ENCODE assay signal across 8 cellular contexts in the genomic region with DNA sequence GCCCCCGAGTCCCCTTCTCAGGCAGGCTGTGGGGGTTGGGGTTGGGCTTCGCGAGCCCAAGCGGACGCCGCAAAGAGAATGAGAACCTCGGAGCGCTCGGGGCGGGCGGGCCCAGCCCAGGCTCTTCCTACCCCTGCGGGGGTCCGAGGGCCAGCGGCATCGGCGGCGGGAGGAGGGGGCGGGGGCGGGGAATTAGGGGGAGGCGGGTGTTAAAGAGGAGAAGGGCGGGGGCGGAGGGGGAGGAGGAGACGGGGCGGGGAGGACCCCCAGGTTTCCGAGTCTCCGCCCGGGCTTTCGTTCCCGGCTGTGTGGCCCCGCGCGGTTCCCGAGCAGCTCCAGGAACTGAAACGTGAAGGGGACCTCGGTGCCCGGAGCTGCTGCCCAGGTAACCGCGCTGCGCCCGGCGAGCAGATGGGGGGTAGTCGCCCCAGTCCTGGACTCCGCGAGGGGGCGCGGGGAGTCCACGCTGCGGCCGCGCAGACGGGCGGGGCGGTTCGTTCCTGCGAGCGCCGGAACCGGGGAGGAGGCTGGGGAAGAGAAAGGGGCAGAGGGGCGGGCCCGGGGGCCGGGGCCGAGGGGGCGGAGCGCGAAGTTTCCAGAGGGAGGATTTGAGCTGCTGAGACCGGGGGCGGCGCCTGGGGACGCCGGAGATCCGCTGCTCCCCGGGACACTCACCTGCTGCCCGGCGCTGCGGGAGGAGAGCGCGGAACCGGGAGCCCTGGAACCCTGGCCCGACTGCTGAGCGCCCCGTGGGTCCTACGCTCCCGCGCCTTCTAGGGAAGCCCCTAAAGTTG. TPM values are rescaled to one million over a fixed set of nuclear protein-coding genes. Genes with fewer than 3 reads are reported as not detected.
DNase-seq lines count a peak whose midpoint lies in the region; ATAC-seq and TF ChIP-seq lines count a peak whose summit lies in the region.

No MANE protein-coding gene starts in this region.

- peaks cover 17 to 74% (median 64%) of the 10 kb centered on the region in 3 donors for H3K27me3 Mint-ChIP-seq in naive B cell

- TF ChIP-seq CTCF in AG04450 (IDR thresholded peaks at IDR 0.05; ENCODE audit: low read depth, low read length) (no peak), tibial nerve (IDR thresholded peaks at IDR 0.05) (peak in 1 of 5 experiments; percentile 7)

- H3K36me3 Mint-ChIP-seq in naive B cell, result peaks cover 0 to 20% of the 10 kb centered on the region in 2 donors

- CTCF ChIA-PET in AG04450 (lab: Charles Lee), result interaction anchor here (0.7 kb wide), 1 partner anchor 166 kb away, joined by 3 read pairs; no protein-coding TSS in a partner anchor

- peak overlapping the region; percentile 51 for H3K4me3 ChIP-seq in AG04450 (ENCODE audit: low read depth, low read length)
- H3K4me3 ChIP-seq in Jurkat, Clone E6-1 (ENCODE audit: low read length), result peak overlapping the region; percentile 48
- H3K4me3 ChIP-seq in tibial nerve, result peak overlapping the region; percentile 30 to 52 (median 37)

- H3K27ac ChIP-seq in AG04450 (ENCODE audit: low read depth, low read length), result no peak overlapping the region
- no peak overlapping the region for H3K27ac ChIP-seq in tibial nerve

- H3K9me3 ChIP-seq in AG04450 (ENCODE audit: control insufficient read depth, insufficient read depth, low read length) (peaks cover 16% of the 10 kb centered on the region; the same call in 1 of the 2 replicates), tibial nerve (peaks cover 0 to 7% (median 0%) of the 10 kb centered on the region in 4 donors)

- peaks cover 0 to 8% (median 4%) of the 10 kb centered on the region in 3 donors for H3K4me1 Mint-ChIP-seq in naive B cell

- WGBS in tibial nerve, 2 donors, result 1 to 2% methylated on average over 32 to 52 of the region's 84 CpGs

- H3K4me3 Mint-ChIP-seq in naive B cell, result peak overlapping the region in 5 of 8 donors; percentile 37 to 64 (median 63)

- TF ChIP-seq EP300 in tibial nerve (IDR thresholded peaks at IDR 0.05), result no peak

- H3K9me3 Mint-ChIP-seq in naive B cell, result peaks cover 1 to 15% (median 6%) of the 10 kb centered on the region in 7 donors

- peaks cover 32% of the 10 kb centered on the region for H3K27me3 ChIP-seq in AG04450 (ENCODE audit: control insufficient read depth, insufficient read depth, low read length)
- H3K27me3 ChIP-seq in tibial nerve, result peaks cover 0 to 32% of the 10 kb centered on the region in 2 donors

- H3K27ac Mint-ChIP-seq in naive B cell, result no peak overlapping the region

- DNase-seq in AG04450 (ENCODE audit: low read depth, low spot score), result no peak
- DNase-seq in Jurkat, Clone E6-1 (ENCODE audit: low read depth, low spot score), result peak; percentile 17
- DNase-seq in SW 1271 (lab: John Stamatoyannopoulos, UW), result peak; percentile 51 to 80
- peak; percentile 21 for DNase-seq in dermis blood vessel endothelial cell
- DNase-seq in naive B cell, result no peak
- DNase-seq in tibial nerve (ENCODE audit: low spot score in 2 of 2), result no peak
- no peak for DNase-seq in ureter (ENCODE audit: low spot score)

- POLR2A ChIA-PET in AG04450 (lab: Yijun Ruan, JAX), result no interaction called here

- no peak for TF ChIP-seq POLR2A in tibial nerve (IDR thresholded peaks at IDR 0.05)

- H3K4me1 ChIP-seq in tibial nerve, result peaks cover 0 to 16% (median 0%) of the 10 kb centered on the region in 4 donors

- ATAC-seq in naive B cell (ENCODE audit: low read depth in 2 of 2) (peak; percentile 42 to 53), GM21381 (IDR thresholded peaks at IDR 0.05; ENCODE audit: unreplicated experiment) (no peak)

- H3K36me3 ChIP-seq in tibial nerve, result no peaks in the 10 kb centered on the region

RNA-seq across cellular contexts. Expression of gene PLEKHG4B, which starts 38.4 kb away (rescaled TPM):
- 0.24 and 0.37 TPM in 2 replicates for polyA plus RNA-seq in AG04450 (2011; rRNA removed)
- 0.43 and 0.83 TPM in 2 replicates for polyA minus RNA-seq in AG04450 (2011; rRNA and poly(A)+ RNA removed)
- 18.2 TPM for polyA plus RNA-seq in Jurkat, Clone E6-1 (2012; ENCODE audit: insufficient read depth, insufficient read length)
- not detected in 2 replicates for total RNA-seq in dermis blood vessel endothelial cell
- under 1 TPM in 1 of 6 donors, not detected in 5; 0.03 TPM for polyA plus RNA-seq in naive B cell (ENCODE audit: low read depth in 6 of 6)
- total RNA-seq in tibial nerve, result under 1 TPM; under 0.01 to 0.42 (median 0.26) TPM
- 9.5 TPM for total RNA-seq in ureter

Comparison
In these comparisons a context has a peak if more than half of its experiments do, and no peak if none do; other contexts are left out.
1. DNase-seq: peak in Jurkat, Clone E6-1 (single experiment), SW 1271 (2 of 2) and dermis blood vessel endothelial cell (single experiment); none in AG04450 (single experiment), naive B cell (single experiment), tibial nerve (0 of 2) and ureter (single experiment).
2. Peak in every context shown above with its lines, with median percentiles within 50 percentile points of each other: H3K4me3 ChIP-seq.